Comparison of ENCODE assay signal across 9 cellular contexts in the genomic region with DNA sequence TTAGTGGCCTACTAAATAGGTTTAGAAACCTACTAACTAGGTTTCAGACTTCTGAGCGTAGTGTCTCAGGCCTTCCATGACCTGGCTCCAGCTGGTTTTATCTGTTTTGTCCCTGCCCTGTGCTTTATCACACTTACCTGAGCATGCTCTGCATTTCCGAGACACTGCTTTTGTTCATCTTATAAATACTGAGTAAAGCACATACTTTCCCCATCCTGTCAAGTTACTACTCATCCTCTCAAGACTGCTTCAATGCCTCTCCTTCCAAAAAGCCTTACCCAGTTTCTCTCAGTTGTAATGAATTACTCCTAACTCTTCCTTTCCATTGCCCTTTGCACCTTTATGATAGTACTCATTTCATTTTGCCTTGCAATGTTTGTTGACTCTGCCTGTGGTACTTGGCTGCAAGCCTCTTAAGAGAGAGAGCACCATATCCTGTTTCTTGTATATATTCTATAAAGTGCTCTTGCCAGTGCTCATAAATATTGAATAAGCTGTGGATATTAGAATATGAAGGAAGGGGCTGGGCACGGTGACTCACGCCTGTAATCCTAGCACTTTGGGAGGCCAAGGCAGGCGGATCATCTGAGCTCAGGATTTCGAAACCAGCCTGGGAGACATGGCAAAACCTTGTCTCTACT. TPM values are rescaled to one million over a fixed set of nuclear protein-coding genes. Genes with fewer than 3 reads are reported as not detected.
A peak's percentile ranks its signal among the peaks of the same experiment; 100 is the strongest.
DNase-seq lines count a peak whose midpoint lies in the region; ATAC-seq and TF ChIP-seq lines count a peak whose summit lies in the region.
"Had no signal": no experiment of that assay in that cellular context is flagged by ENCODE, and none has a peak within 500 bp of the region (broad histone marks: within the 10 kb centered on the region; RNA-seq: fewer than 3 reads in every experiment).

No MANE protein-coding gene starts in this region.

- in situ Hi-C loops in astrocyte of the cerebellum (cut with HindIII; ENCODE audit: low sequenced_read_pairs), result no loop called here

- no peak overlapping the region for H2AFZ ChIP-seq in mesenchymal stem cell (ENCODE audit: low read depth, low read length)

- no peak overlapping the region for H3K4me2 ChIP-seq in mesenchymal stem cell (ENCODE audit: low read length, poor library complexity, severe bottlenecking)

- H3K9me3 Mint-ChIP-seq in CD14-positive monocyte, result peaks cover 0 to 2% (median 0%) of the 10 kb centered on the region in 7 donors
- H3K9me3 Mint-ChIP-seq in T-helper 2 cell treated with Interferon-gamma antibody and Interleukin-4, amounts not matched to agents 5 μg/mL and 100 μg/mL, for 36 hours, result no peaks in the 10 kb centered on the region
- H3K9me3 Mint-ChIP-seq: T-helper 1 cell treated with Interleukin-12 subunit alpha and Interleukin-12 subunit beta and Interleukin-4 antibody, amounts not matched to agents 30 μg/mL and 1 μg/mL, for 36 hours had no signal

- no peak overlapping the region for H4K91ac ChIP-seq in mesenchymal stem cell (ENCODE audit: low read length)

- H3K14ac ChIP-seq in mesenchymal stem cell (ENCODE audit: low read length in 2 of 2), result no peak overlapping the region

- H3K27me3 ChIP-seq in mesenchymal stem cell (ENCODE audit: control insufficient read depth in 1 of 2, insufficient read depth in 1 of 2, low read length in 2 of 2) (no peaks in the 10 kb centered on the region), heart right ventricle (no peaks in the 10 kb centered on the region)

- no peak overlapping the region for H2BK5ac ChIP-seq in mesenchymal stem cell (ENCODE audit: low read depth, low read length, poor library complexity, severe bottlenecking)

- intact Hi-C loops in CD14-positive monocyte (cut with micrococcal nuclease), result no loop called here
- intact Hi-C loops in heart right ventricle (cut with DNase I), result no loop called here

- no peak overlapping the region for H2BK15ac ChIP-seq in mesenchymal stem cell (ENCODE audit: low read depth, poor library complexity, severe bottlenecking)

- H2BK120ac ChIP-seq in mesenchymal stem cell (ENCODE audit: low read depth, low read length), result no peak overlapping the region

- no peak overlapping the region for H3K9ac ChIP-seq in mesenchymal stem cell (ENCODE audit: low read length)

- no peak overlapping the region for H3K4me3 ChIP-seq in astrocyte of the cerebellum (ENCODE audit: low read depth, low read length)
- H3K4me3 ChIP-seq in mesenchymal stem cell (ENCODE audit: insufficient read depth in 1 of 2, low read depth in 1 of 2, low read length in 2 of 2), result no peak overlapping the region
- no peak overlapping the region for H3K4me3 ChIP-seq in heart right ventricle

- peak overlapping the region in 5 of 7 donors; percentile 23 to 85 (median 54) for H3K27ac Mint-ChIP-seq in CD14-positive monocyte
- H3K27ac Mint-ChIP-seq in T-helper 2 cell treated with Interferon-gamma antibody and Interleukin-4, amounts not matched to agents 5 μg/mL and 100 μg/mL, for 36 hours, result no peak overlapping the region
- H3K27ac Mint-ChIP-seq: T-helper 1 cell treated with Interleukin-12 subunit alpha and Interleukin-12 subunit beta and Interleukin-4 antibody, amounts not matched to agents 30 μg/mL and 1 μg/mL, for 36 hours had no signal

- peaks cover 10 to 27% of the 10 kb centered on the region in 2 donors for H3K36me3 Mint-ChIP-seq in CD14-positive monocyte
- H3K36me3 Mint-ChIP-seq in T-helper 2 cell treated with Interferon-gamma antibody and Interleukin-4, amounts not matched to agents 5 μg/mL and 100 μg/mL, for 36 hours (ENCODE audit: low read depth), result peaks cover 10% of the 10 kb centered on the region

- no peaks in the 10 kb centered on the region for H3K9me3 ChIP-seq in mesenchymal stem cell (ENCODE audit: control insufficient read depth, low read length)
- no peaks in the 10 kb centered on the region for H3K9me3 ChIP-seq in heart right ventricle

- no peak overlapping the region for H3K4ac ChIP-seq in mesenchymal stem cell (ENCODE audit: low read depth in 1 of 2, low read length in 2 of 2)

- H3K23ac ChIP-seq in mesenchymal stem cell (ENCODE audit: low read length in 2 of 2), result no peak overlapping the region

- peak overlapping the region in 1 of 2 experiments; percentile 28 for H3K18ac ChIP-seq in mesenchymal stem cell (ENCODE audit: low read depth in 1 of 2, low read length in 2 of 2)

- WGBS in mesenchymal stem cell, result 28% methylated on average over 6 of the region's 6 CpGs
- 91 to 94% methylated on average over 6 of the region's 6 CpGs for WGBS in heart right ventricle, 2 donors

- peaks cover 2 to 30% of the 10 kb centered on the region in 2 experiments for H3K36me3 ChIP-seq in mesenchymal stem cell (ENCODE audit: control insufficient read depth in 1 of 2, insufficient read depth in 2 of 2, low read depth in 1 of 2, low read length in 2 of 2)
- peaks cover 0 to 43% (median 0%) of the 10 kb centered on the region in 9 donors for H3K36me3 ChIP-seq in heart right ventricle

- TF ChIP-seq CTCF in CD14-positive monocyte (IDR thresholded peaks at IDR 0.05), result no peak
- no peak for TF ChIP-seq CTCF in astrocyte of the cerebellum (IDR thresholded peaks at IDR 0.05; ENCODE audit: low read depth, low read length, missing control alignments)
- no peak for TF ChIP-seq CTCF in heart right ventricle (IDR thresholded peaks at IDR 0.05)

- ATAC-seq in GM19397 (IDR thresholded peaks at IDR 0.05; ENCODE audit: unreplicated experiment) (no peak), heart right ventricle (no peak)

- H2BK12ac ChIP-seq in mesenchymal stem cell (ENCODE audit: low read length in 2 of 2), result no peak overlapping the region

- H3K27ac ChIP-seq in mesenchymal stem cell (ENCODE audit: low read length, poor library complexity, severe bottlenecking), result peak overlapping the region; percentile 69
- no peak overlapping the region for H3K27ac ChIP-seq in heart right ventricle

- DNase-seq in CD14-positive monocyte (ENCODE audit: low spot score) (no peak), NCI-H1092 (lab: John Stamatoyannopoulos, UW) (peak; percentile 72), astrocyte of the cerebellum (ENCODE audit: low read depth) (peak; percentile 53), mesenchymal stem cell (peak; percentile 89), middle frontal gyrus (ENCODE audit: extremely low spot score, low spot score) (no peak), heart right ventricle (no peak)
- no peak for DNase-seq in T-helper 2 cell treated with Interferon-gamma antibody and Interleukin-4, amounts not matched to agents 5 μg/mL and 100 μg/mL, for 36 hours (ENCODE audit: low spot score)

- H3K4me3 Mint-ChIP-seq in CD14-positive monocyte, result no peak overlapping the region
- no peak overlapping the region for H3K4me3 Mint-ChIP-seq in T-helper 2 cell treated with Interferon-gamma antibody and Interleukin-4, amounts not matched to agents 5 μg/mL and 100 μg/mL, for 36 hours
- H3K4me3 Mint-ChIP-seq: T-helper 1 cell treated with Interleukin-12 subunit alpha and Interleukin-12 subunit beta and Interleukin-4 antibody, amounts not matched to agents 30 μg/mL and 1 μg/mL, for 36 hours had no signal

- H3K4me1 Mint-ChIP-seq in CD14-positive monocyte, result peaks cover 32% of the 10 kb centered on the region
- peaks cover 6% of the 10 kb centered on the region for H3K4me1 Mint-ChIP-seq in T-helper 2 cell treated with Interferon-gamma antibody and Interleukin-4, amounts not matched to agents 5 μg/mL and 100 μg/mL, for 36 hours (ENCODE audit: low read depth)

- H2AK5ac ChIP-seq in mesenchymal stem cell (ENCODE audit: low read length, severe bottlenecking), result no peak overlapping the region

- peaks cover 2% of the 10 kb centered on the region for H3K4me1 ChIP-seq in mesenchymal stem cell (ENCODE audit: control insufficient read depth, insufficient read depth, low read depth, low read length)
- peaks cover 0 to 34% (median 9%) of the 10 kb centered on the region in 9 donors for H3K4me1 ChIP-seq in heart right ventricle

- H3K79me1 ChIP-seq in mesenchymal stem cell (replicated peaks; ENCODE audit: low read length, poor library complexity, severe bottlenecking), result peaks cover 10% of the 10 kb centered on the region

- H3K27me3 Mint-ChIP-seq in CD14-positive monocyte (ENCODE audit: low read depth in 3 of 3), result peaks cover 0 to 2% (median 1%) of the 10 kb centered on the region in 3 donors
- no peaks in the 10 kb centered on the region for H3K27me3 Mint-ChIP-seq in T-helper 2 cell treated with Interferon-gamma antibody and Interleukin-4, amounts not matched to agents 5 μg/mL and 100 μg/mL, for 36 hours (ENCODE audit: low read depth)

- no peak overlapping the region for H4K8ac ChIP-seq in mesenchymal stem cell (ENCODE audit: low read length)

RNA-seq across cellular contexts. Expression of gene SLAIN2, which starts 34.4 kb away (rescaled TPM):
- polyA plus RNA-seq in CD14-positive monocyte (10 to 100 TPM; 13.9 to 17.6 TPM), heart right ventricle (10 to 100 TPM; 16.4 to 45.8 TPM)
- polyA plus RNA-seq in mesenchymal stem cell (2013, experiment 1 of 2), result 121 TPM
- polyA plus RNA-seq in mesenchymal stem cell (2013, experiment 2 of 2), result 120 TPM
- total RNA-seq in heart right ventricle, result 100 to 1,000 TPM; 100 to 185 (median 135) TPM

Comparison
In these comparisons a context has a peak if more than half of its experiments do, and no peak if none do; other contexts are left out.
1. DNase-seq: peak in NCI-H1092 (single experiment), astrocyte of the cerebellum (single experiment) and mesenchymal stem cell (single experiment); none in CD14-positive monocyte (single experiment), T-helper 2 cell treated with Interferon-gamma antibody and Interleukin-4, amounts not matched to agents 5 μg/mL and 100 μg/mL, for 36 hours (single experiment), middle frontal gyrus (single experiment) and heart right ventricle (0 of 2).